Comparison of ENCODE assay signal across 23 cellular contexts in genomic region chr3:73021301-73021700, GRCh38. TPM values are rescaled to one million over a fixed set of nuclear protein-coding genes. Genes with fewer than 3 reads are reported as not detected.
DNase-seq lines count a peak whose midpoint lies in the region; ATAC-seq and TF ChIP-seq lines count a peak whose summit lies in the region.
"Had no signal": no experiment of that assay in that cellular context is flagged by ENCODE, and none has a peak within 500 bp of the region (broad histone marks: within the 10 kb centered on the region; RNA-seq: fewer than 3 reads in every experiment).

No MANE protein-coding gene starts in this region.

- peak overlapping the region; percentile 14 to 67 for H3K27ac Mint-ChIP-seq in natural killer cell
- peak overlapping the region in 1 of 2 donors; percentile 85 for H3K27ac Mint-ChIP-seq in natural killer cell treated with Interleukin-12 subunit alpha and Interleukin-12 subunit beta and Interleukin-15 and Interleukin-18, amount 100 ng/mL, for 72 hours
- peak overlapping the region; percentile 24 for H3K27ac Mint-ChIP-seq in endothelial cell (ENCODE audit: unreplicated experiment)

- no peak for DNase-seq in natural killer cell
- DNase-seq in natural killer cell treated with Interleukin-12 subunit alpha and Interleukin-12 subunit beta and Interleukin-15 and Interleukin-18, amount 100 ng/mL, for 72 hours (ENCODE audit: low spot score) = no peak
- no peak for DNase-seq in endothelial cell (ENCODE audit: low spot score)
- no peak for DNase-seq in omental fat pad (ENCODE audit: low spot score)
- DNase-seq in ecto neural progenitor cell (ENCODE audit: low spot score) = no peak
- no peak for DNase-seq in C1 segment of cervical spinal cord (lab: John Stamatoyannopoulos, UW)
- DNase-seq: 8988T; CD4-positive, alpha-beta memory T cell; COR-L47; DMS53; GOT3; HFFc6; NCI-H1105; NCI-H146; NCI-H1930; NCI-H2107; NCI-H446; NCI-H526; NK-92 treated with Interleukin-12 subunit alpha and Interleukin-12 subunit beta, amount 100 ng/mL, for 24 hours; SJCRH30 had no signal

- H3K9me3 Mint-ChIP-seq in natural killer cell (no peaks in the 10 kb centered on the region), endothelial cell (ENCODE audit: unreplicated experiment) (no peaks in the 10 kb centered on the region)
- no peaks in the 10 kb centered on the region for H3K9me3 Mint-ChIP-seq in natural killer cell treated with Interleukin-12 subunit alpha and Interleukin-12 subunit beta and Interleukin-15 and Interleukin-18, amount 100 ng/mL, for 72 hours
- H3K9me3 Mint-ChIP-seq: CD4-positive, alpha-beta memory T cell; HFFc6 had no signal

- ATAC-seq in natural killer cell = no peak
- ATAC-seq in natural killer cell treated with Interleukin-12 subunit alpha and Interleukin-12 subunit beta and Interleukin-15 and Interleukin-18, amount 100 ng/mL, for 72 hours = no peak
- peak; percentile 25 for ATAC-seq in omental fat pad (ENCODE audit: low FRiP score)
- ATAC-seq in GM21447 (IDR thresholded peaks at IDR 0.05; ENCODE audit: unreplicated experiment) = no peak
- ATAC-seq: SK-N-SH treated with all-trans-retinoic acid at 6 μM for 48 hours had no signal

- intact Hi-C loops in natural killer cell (cut with micrococcal nuclease) = no loop called here

- no peak for TF ChIP-seq CTCF in natural killer cell (IDR thresholded peaks at IDR 0.05)
- no peak for TF ChIP-seq CTCF in endothelial cell (IDR thresholded peaks at IDR 0.05; ENCODE audit: unreplicated experiment)
- no peak for TF ChIP-seq CTCF in omental fat pad (IDR thresholded peaks at IDR 0.05)

- H3K27me3 Mint-ChIP-seq in natural killer cell (ENCODE audit: low read depth in 2 of 2) = no peaks in the 10 kb centered on the region
- no peaks in the 10 kb centered on the region for H3K27me3 Mint-ChIP-seq in natural killer cell treated with Interleukin-12 subunit alpha and Interleukin-12 subunit beta and Interleukin-15 and Interleukin-18, amount 100 ng/mL, for 72 hours
- no peaks in the 10 kb centered on the region for H3K27me3 Mint-ChIP-seq in endothelial cell (ENCODE audit: unreplicated experiment)
- H3K27me3 Mint-ChIP-seq: CD4-positive, alpha-beta memory T cell; IgD-negative memory B cell had no signal

- no peak overlapping the region for H3K4me3 Mint-ChIP-seq in natural killer cell
- no peak overlapping the region for H3K4me3 Mint-ChIP-seq in natural killer cell treated with Interleukin-12 subunit alpha and Interleukin-12 subunit beta and Interleukin-15 and Interleukin-18, amount 100 ng/mL, for 72 hours
- H3K4me3 Mint-ChIP-seq in endothelial cell (ENCODE audit: unreplicated experiment) = no peak overlapping the region
- H3K4me3 Mint-ChIP-seq: HFFc6 had no signal

- H3K4me1 Mint-ChIP-seq in natural killer cell = peaks cover 52 to 68% of the 10 kb centered on the region in 2 donors
- H3K4me1 Mint-ChIP-seq in natural killer cell treated with Interleukin-12 subunit alpha and Interleukin-12 subunit beta and Interleukin-15 and Interleukin-18, amount 100 ng/mL, for 72 hours (ENCODE audit: low read depth in 2 of 2) = peaks cover 46 to 49% of the 10 kb centered on the region in 2 donors
- peaks cover 19% of the 10 kb centered on the region for H3K4me1 Mint-ChIP-seq in endothelial cell (ENCODE audit: unreplicated experiment)

- H3K36me3 Mint-ChIP-seq in natural killer cell (no peaks in the 10 kb centered on the region), endothelial cell (ENCODE audit: low read depth, unreplicated experiment) (no peaks in the 10 kb centered on the region)
- H3K36me3 Mint-ChIP-seq in natural killer cell treated with Interleukin-12 subunit alpha and Interleukin-12 subunit beta and Interleukin-15 and Interleukin-18, amount 100 ng/mL, for 72 hours = no peaks in the 10 kb centered on the region

RNA-seq across cellular contexts. Expression of gene PPP4R2, which starts 24.7 kb away (rescaled TPM):
- total RNA-seq in natural killer cell (10 to 100 TPM; 50.4 to 72.8 (median 60.1) TPM), endothelial cell (ENCODE audit: unreplicated experiment) (100.0 TPM), omental fat pad (10 to 100 TPM; 46.5 to 56.6 (median 52.7) TPM)
- 100 to 1,000 TPM; 126 to 128 TPM for total RNA-seq in natural killer cell treated with Interleukin-12 subunit alpha and Interleukin-12 subunit beta and Interleukin-15 and Interleukin-18, amount 100 ng/mL, for 72 hours

RNA-seq across cellular contexts. Expression of gene EBLN2, which starts 40.2 kb away (rescaled TPM):
- total RNA-seq in natural killer cell = 10 to 100 TPM in 2 of 3 donors, 1 to 10 TPM in 1; 8.9 to 11.2 (median 11.0) TPM
- 10 to 100 TPM; 10.3 to 15.5 TPM for total RNA-seq in natural killer cell treated with Interleukin-12 subunit alpha and Interleukin-12 subunit beta and Interleukin-15 and Interleukin-18, amount 100 ng/mL, for 72 hours
- total RNA-seq in endothelial cell (ENCODE audit: unreplicated experiment) = 9.4 TPM
- total RNA-seq in omental fat pad = 10 to 100 TPM in 1 of 4 donors, 1 to 10 TPM in 3; 6.3 to 11.2 (median 8.2) TPM
